In genomic region chr14:70644016-70644415, GRCh38 we compare ENCODE assay signal across 13 cellular contexts. TPM values are rescaled to one million over a fixed set of nuclear protein-coding genes. Genes with fewer than 3 reads are reported as not detected.
DNase-seq lines count a peak whose midpoint lies in the region; TF ChIP-seq lines count a peak whose summit lies in the region.
"Had no signal": no experiment of that assay in that cellular context is flagged by ENCODE, and none has a peak within 500 bp of the region (broad histone marks: within the 10 kb centered on the region; RNA-seq: fewer than 3 reads in every experiment).

No MANE protein-coding gene starts in this region.

- peak overlapping the region; percentile 91 for H3K27ac Mint-ChIP-seq in activated CD4-positive, alpha-beta T cell treated with anti-CD3 and anti-CD28 coated beads, Interleukin-2, amount 10 ng/mL, durations not matched to agents 24 days and 14 days

- in situ Hi-C loops in GM13977 (cut with MboI; ENCODE audit: low pct_unique_long_range_greater_than_20kb, low sequenced_read_pairs, unreplicated experiment): no loop called here

- no peaks in the 10 kb centered on the region for H3K36me3 ChIP-seq in PC-9 (ENCODE audit: low read depth)
- H3K36me3 ChIP-seq: ascending aorta had no signal

- no peak overlapping the region for H3K27ac ChIP-seq in PC-9
- peak overlapping the region; percentile 63 for H3K27ac ChIP-seq in epithelial cell of prostate
- H3K27ac ChIP-seq: ascending aorta had no signal

- H3K4me1 Mint-ChIP-seq in activated CD4-positive, alpha-beta T cell treated with anti-CD3 and anti-CD28 coated beads, Interleukin-2, amount 10 ng/mL, durations not matched to agents 24 days and 14 days: peaks cover 55% of the 10 kb centered on the region

- no peak overlapping the region for H3K4me3 ChIP-seq in PC-9
- H3K4me3 ChIP-seq in retinal pigment epithelial cell (ENCODE audit: low read length): peak overlapping the region; percentile 63
- H3K4me3 ChIP-seq: ascending aorta had no signal

- H4K20me1 ChIP-seq in PC-9 (ENCODE audit: insufficient read depth): no peaks in the 10 kb centered on the region

- H3F3A ChIP-seq in PC-9 (ENCODE audit: insufficient read depth, low read depth): peaks cover 7% of the 10 kb centered on the region; the same call in 1 of the 2 replicates

- TF ChIP-seq CTCF in PC-9 (conservative IDR thresholded peaks at IDR 0.05) (no peak), retinal pigment epithelial cell (conservative IDR thresholded peaks at IDR 0.05; ENCODE audit: low read depth, low read length) (no peak), GM13977 (IDR thresholded peaks at IDR 0.05; ENCODE audit: extremely low read depth, insufficient read depth, missing control alignments) (no peak)

- H3K4me3 Mint-ChIP-seq in activated CD4-positive, alpha-beta T cell treated with anti-CD3 and anti-CD28 coated beads, Interleukin-2, amount 10 ng/mL, durations not matched to agents 24 days and 14 days: peak overlapping the region; percentile 86

- H3K4me1 ChIP-seq in PC-9 (replicated peaks; ENCODE audit: insufficient read depth): peaks cover 22% of the 10 kb centered on the region

- POLR2A ChIA-PET in PC-9 (lab: Charles Lee; ENCODE audit: unreplicated experiment): no interaction called here

- peaks cover 4% of the 10 kb centered on the region for H3K9me3 Mint-ChIP-seq in activated CD4-positive, alpha-beta T cell treated with anti-CD3 and anti-CD28 coated beads, Interleukin-2, amount 10 ng/mL, durations not matched to agents 24 days and 14 days

- H3K4me2 ChIP-seq in PC-9: peak overlapping the region; percentile 93

- CTCF ChIA-PET in PC-9 (lab: Charles Lee): no interaction called here

- no peak for DNase-seq in activated CD4-positive, alpha-beta T cell treated with anti-CD3 and anti-CD28 coated beads, Interleukin-2, amount 10 ng/mL, durations not matched to agents 24 days and 14 days
- no peak for DNase-seq in activated CD4-positive, alpha-beta T cell treated with anti-CD3 and anti-CD28 coated beads for 4 hours
- DNase-seq in PC-9 (no peak), epithelial cell of prostate (ENCODE audit: low read depth, low spot score) (no peak), retinal pigment epithelial cell (ENCODE audit: low read depth) (no peak), GM13977 (ENCODE audit: low spot score) (no peak), NCI-H1048 (lab: John Stamatoyannopoulos, UW) (no peak)
- no peak for DNase-seq in stimulated activated CD4-positive, alpha-beta T cell treated with anti-CD3 and anti-CD28 coated beads, Interleukin-15, amount 100 ng/mL, for 24 hours
- DNase-seq: activated CD4-positive, alpha-beta T cell treated with anti-CD3 and anti-CD28 coated beads, Interleukin-2, amount 50 U/mL, for 1 hour; DMS79; SHP77; stimulated activated CD4-positive, alpha-beta T cell treated with anti-CD3 and anti-CD28 coated beads, Interleukin-2, amount 100 ng/mL, for 24 hours had no signal

- no peaks in the 10 kb centered on the region for H3K9me2 ChIP-seq in PC-9 (ENCODE audit: insufficient read depth)

- BruUV-seq in PC-9 (replicated peaks; lab: Mats Ljungman, UMichigan): no TSS peak

- no peaks in the 10 kb centered on the region for H3K27me3 ChIP-seq in PC-9 (ENCODE audit: insufficient read depth, low read depth)

- intact Hi-C loops in activated CD4-positive, alpha-beta T cell treated with anti-CD3 and anti-CD28 coated beads, Interleukin-2, amount 10 ng/mL, durations not matched to agents 24 days and 14 days (cut with micrococcal nuclease): loop anchor here (5.0 kb wide), 2 partner anchors 68 to 163 kb away; partner anchors contain the start of gene MAP3K9
- intact Hi-C loops in PC-9 (cut with micrococcal nuclease; ENCODE audit: unreplicated experiment): no loop called here

- no peak overlapping the region for H2AFZ ChIP-seq in PC-9

- peaks cover 9% of the 10 kb centered on the region for H3K36me3 Mint-ChIP-seq in activated CD4-positive, alpha-beta T cell treated with anti-CD3 and anti-CD28 coated beads, Interleukin-2, amount 10 ng/mL, durations not matched to agents 24 days and 14 days (ENCODE audit: low read depth)

- peaks cover 5% of the 10 kb centered on the region; the same call in 1 of the 2 replicates for H3K9me3 ChIP-seq in PC-9 (ENCODE audit: insufficient read depth, low read depth)
- H3K9me3 ChIP-seq: ascending aorta had no signal

- H3K27me3 Mint-ChIP-seq in activated CD4-positive, alpha-beta T cell treated with anti-CD3 and anti-CD28 coated beads, Interleukin-2, amount 10 ng/mL, durations not matched to agents 24 days and 14 days: peaks cover 2% of the 10 kb centered on the region

- H3K79me2 ChIP-seq in PC-9 (ENCODE audit: low read depth): no peaks in the 10 kb centered on the region

RNA-seq across cellular contexts. Expression of gene TTC9, which starts 2.3 kb away (rescaled TPM):
- 4.8 and 5.8 TPM in 2 replicates for total RNA-seq in activated CD4-positive, alpha-beta T cell treated with anti-CD3 and anti-CD28 coated beads, Interleukin-2, amount 10 ng/mL, durations not matched to agents 24 days and 14 days
- total RNA-seq in PC-9 (2021): 9.3 and 9.9 TPM in 2 replicates
- total RNA-seq: ascending aorta had no signal

RNA-seq across cellular contexts. Expression of gene MED6, which starts 43.6 kb away (rescaled TPM):
- total RNA-seq in activated CD4-positive, alpha-beta T cell treated with anti-CD3 and anti-CD28 coated beads, Interleukin-2, amount 10 ng/mL, durations not matched to agents 24 days and 14 days: 57.0 and 59.7 TPM in 2 replicates
- total RNA-seq in PC-9 (2021): 46.5 and 58.2 TPM in 2 replicates
